Comparison of ENCODE assay signal across 1 cellular context in the genomic region with DNA sequence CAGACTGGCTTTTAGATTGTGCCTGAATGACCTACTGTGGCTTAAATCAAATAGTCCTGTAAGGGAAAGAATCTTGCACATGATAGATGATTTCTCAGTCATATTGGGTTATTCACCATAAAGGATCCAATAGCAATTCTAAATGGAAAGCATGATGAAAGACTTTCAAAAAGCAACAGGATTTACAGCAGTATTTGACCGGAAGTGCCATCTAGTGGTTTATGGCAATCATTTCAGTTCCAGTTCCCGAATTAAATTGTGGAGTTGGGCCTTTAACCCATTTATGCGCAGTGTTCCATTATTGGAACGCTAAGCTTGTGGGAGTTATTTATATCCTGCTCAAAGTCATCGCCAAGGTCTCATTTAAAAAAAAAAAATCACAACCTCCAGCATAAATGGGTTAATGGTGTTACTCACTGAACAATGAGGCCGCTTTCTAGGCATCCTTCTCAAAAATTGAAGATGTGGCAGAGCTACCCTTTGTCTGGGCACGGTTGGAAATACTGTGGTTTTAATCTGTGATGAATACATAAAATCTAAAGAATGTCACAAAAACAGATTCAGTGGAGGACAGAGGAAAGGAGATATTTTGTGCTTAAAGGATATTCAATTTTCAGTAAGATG.
TF ChIP-seq lines count a peak whose summit lies in the region.

No MANE protein-coding gene starts in this region.

TF ChIP-seq in WTC11, 78 proteins besides CTCF, POLR2A, EP300 and RAD21 (continued from another document):
- TF ChIP-seq, protein P1, sequence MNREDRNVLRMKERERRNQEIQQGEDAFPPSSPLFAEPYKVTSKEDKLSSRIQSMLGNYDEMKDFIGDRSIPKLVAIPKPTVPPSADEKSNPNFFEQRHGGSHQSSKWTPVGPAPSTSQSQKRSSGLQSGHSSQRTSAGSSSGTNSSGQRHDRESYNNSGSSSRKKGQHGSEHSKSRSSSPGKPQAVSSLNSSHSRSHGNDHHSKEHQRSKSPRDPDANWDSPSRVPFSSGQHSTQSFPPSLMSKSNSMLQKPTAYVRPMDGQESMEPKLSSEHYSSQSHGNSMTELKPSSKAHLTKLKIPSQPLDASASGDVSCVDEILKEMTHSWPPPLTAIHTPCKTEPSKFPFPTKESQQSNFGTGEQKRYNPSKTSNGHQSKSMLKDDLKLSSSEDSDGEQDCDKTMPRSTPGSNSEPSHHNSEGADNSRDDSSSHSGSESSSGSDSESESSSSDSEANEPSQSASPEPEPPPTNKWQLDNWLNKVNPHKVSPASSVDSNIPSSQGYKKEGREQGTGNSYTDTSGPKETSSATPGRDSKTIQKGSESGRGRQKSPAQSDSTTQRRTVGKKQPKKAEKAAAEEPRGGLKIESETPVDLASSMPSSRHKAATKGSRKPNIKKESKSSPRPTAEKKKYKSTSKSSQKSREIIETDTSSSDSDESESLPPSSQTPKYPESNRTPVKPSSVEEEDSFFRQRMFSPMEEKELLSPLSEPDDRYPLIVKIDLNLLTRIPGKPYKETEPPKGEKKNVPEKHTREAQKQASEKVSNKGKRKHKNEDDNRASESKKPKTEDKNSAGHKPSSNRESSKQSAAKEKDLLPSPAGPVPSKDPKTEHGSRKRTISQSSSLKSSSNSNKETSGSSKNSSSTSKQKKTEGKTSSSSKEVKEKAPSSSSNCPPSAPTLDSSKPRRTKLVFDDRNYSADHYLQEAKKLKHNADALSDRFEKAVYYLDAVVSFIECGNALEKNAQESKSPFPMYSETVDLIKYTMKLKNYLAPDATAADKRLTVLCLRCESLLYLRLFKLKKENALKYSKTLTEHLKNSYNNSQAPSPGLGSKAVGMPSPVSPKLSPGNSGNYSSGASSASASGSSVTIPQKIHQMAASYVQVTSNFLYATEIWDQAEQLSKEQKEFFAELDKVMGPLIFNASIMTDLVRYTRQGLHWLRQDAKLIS (CRISPR knock-in tag; IDR thresholded peaks at IDR 0.05; ENCODE audit: borderline replicate concordance): no peak
- TF ChIP-seq ATF3 (CRISPR knock-in tag; conservative IDR thresholded peaks at IDR 0.05) (no peak), RORB (CRISPR knock-in tag; IDR thresholded peaks at IDR 0.05) (no peak), SMAD4 (CRISPR knock-in tag; IDR thresholded peaks at IDR 0.05) (no peak), IRF2 (CRISPR knock-in tag; IDR thresholded peaks at IDR 0.05; ENCODE audit: borderline replicate concordance, low read depth) (no peak), AR (CRISPR knock-in tag; IDR thresholded peaks at IDR 0.05) (no peak)
- TF ChIP-seq, protein P2, sequence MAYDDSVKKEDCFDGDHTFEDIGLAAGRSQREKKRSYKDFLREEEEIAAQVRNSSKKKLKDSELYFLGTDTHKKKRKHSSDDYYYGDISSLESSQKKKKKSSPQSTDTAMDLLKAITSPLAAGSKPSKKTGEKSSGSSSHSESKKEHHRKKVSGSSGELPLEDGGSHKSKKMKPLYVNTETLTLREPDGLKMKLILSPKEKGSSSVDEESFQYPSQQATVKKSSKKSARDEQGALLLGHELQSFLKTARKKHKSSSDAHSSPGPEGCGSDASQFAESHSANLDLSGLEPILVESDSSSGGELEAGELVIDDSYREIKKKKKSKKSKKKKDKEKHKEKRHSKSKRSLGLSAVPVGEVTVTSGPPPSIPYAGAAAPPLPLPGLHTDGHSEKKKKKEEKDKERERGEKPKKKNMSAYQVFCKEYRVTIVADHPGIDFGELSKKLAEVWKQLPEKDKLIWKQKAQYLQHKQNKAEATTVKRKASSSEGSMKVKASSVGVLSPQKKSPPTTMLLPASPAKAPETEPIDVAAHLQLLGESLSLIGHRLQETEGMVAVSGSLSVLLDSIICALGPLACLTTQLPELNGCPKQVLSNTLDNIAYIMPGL (CRISPR knock-in tag; IDR thresholded peaks at IDR 0.05): no peak
